15 cellular contexts compared by ENCODE assay signal in the genomic region with DNA sequence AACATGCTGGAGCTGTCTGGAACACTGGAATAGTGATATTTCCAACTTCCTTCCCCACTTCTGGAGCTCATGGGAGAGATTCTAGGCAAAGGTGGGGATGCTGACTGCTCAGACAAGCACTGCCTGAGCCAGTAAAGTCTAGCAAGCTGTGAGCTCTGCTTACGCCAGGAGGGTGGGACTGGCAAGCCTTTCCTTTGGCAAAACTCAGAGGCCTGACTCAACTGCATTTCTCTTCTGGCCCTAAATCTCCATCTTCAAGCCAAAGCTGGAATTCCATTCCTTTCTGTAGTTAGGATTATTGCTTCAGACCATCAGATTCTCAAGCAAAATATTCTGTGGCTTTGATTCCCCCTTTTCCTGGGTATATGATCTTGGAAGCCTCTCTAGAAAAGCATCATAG. TPM values are rescaled to one million over a fixed set of nuclear protein-coding genes. Genes with fewer than 3 reads are reported as not detected.
DNase-seq lines count a peak whose midpoint lies in the region; ATAC-seq and TF ChIP-seq lines count a peak whose summit lies in the region.
"Had no signal": no experiment of that assay in that cellular context is flagged by ENCODE, and none has a peak within 500 bp of the region (broad histone marks: within the 10 kb centered on the region; RNA-seq: fewer than 3 reads in every experiment).

No MANE protein-coding gene starts in this region.

- H3K27ac ChIP-seq in gastrocnemius medialis, result peak overlapping the region in 2 of 4 donors; percentile 9 to 30

- H3K9me3 ChIP-seq in gastrocnemius medialis, result no peaks in the 10 kb centered on the region

- no peak for TF ChIP-seq CTCF in cardiac fibroblast (IDR thresholded peaks at IDR 0.05; ENCODE audit: low read depth, low read length)
- TF ChIP-seq CTCF in gastrocnemius medialis (IDR thresholded peaks at IDR 0.05 in 4 of 5, conservative IDR thresholded peaks at IDR 0.05 in 1 of 5), result no peak

- H3K4me3 ChIP-seq in cardiac fibroblast (replicated peaks in 1 of 2; ENCODE audit: low read depth in 2 of 2, low read length in 2 of 2), result no peak overlapping the region
- no peak overlapping the region for H3K4me3 ChIP-seq in gastrocnemius medialis

- intact Hi-C loops in left ventricle myocardium superior (cut with micrococcal nuclease), result no loop called here
- intact Hi-C loops in gastrocnemius medialis (cut with DNase I; ENCODE audit: low total_unique reads), result no loop called here

- in situ Hi-C loops in gastrocnemius medialis (cut with MboI; ENCODE audit: low sequenced_read_pairs in 4 of 4), result no loop called here

- no peaks in the 10 kb centered on the region for H3K27me3 ChIP-seq in gastrocnemius medialis

- no peak for TF ChIP-seq POLR2A in gastrocnemius medialis (IDR thresholded peaks at IDR 0.05)

- peak; percentile 45 for DNase-seq in Ammon's horn (ENCODE audit: low spot score)
- peak; percentile 35 to 76 for DNase-seq in cardiac fibroblast (ENCODE audit: low read depth in 2 of 2)
- DNase-seq in left ventricle myocardium superior, result no peak
- DNase-seq in gastrocnemius medialis, result peak; percentile 32 to 61
- no peak for DNase-seq in SHP77 (lab: John Stamatoyannopoulos, UW)
- DNase-seq: activated CD8-positive, alpha-beta T cell treated with anti-CD3 and anti-CD28 coated beads, Interleukin-2, amount 10 ng/mL, durations not matched to agents 7 days and 5 days; NCI-H1930; NCI-H510A treated with DMSO at 0.1 percent for 48 hours had no signal

- peak; percentile 92 for ATAC-seq in left ventricle myocardium superior
- ATAC-seq in gastrocnemius medialis, result peak; percentile 43 to 45
- ATAC-seq in HG02588 (IDR thresholded peaks at IDR 0.05; ENCODE audit: unreplicated experiment), result no peak
- no peak for ATAC-seq in GM21423 (IDR thresholded peaks at IDR 0.05; ENCODE audit: unreplicated experiment)
- no peak for ATAC-seq in GM18498 (IDR thresholded peaks at IDR 0.05; ENCODE audit: unreplicated experiment)
- ATAC-seq: activated CD8-positive, alpha-beta T cell treated with anti-CD3 and anti-CD28 coated beads, Interleukin-2, amount 10 ng/mL, durations not matched to agents 7 days and 5 days; activated T-helper 17 cell treated with anti-CD3 and anti-CD28 coated beads, Interleukin-2, amount 50 U/mL, for 72 hours; SK-N-SH treated with all-trans-retinoic acid at 6 μM for 48 hours had no signal

- H3K4me1 ChIP-seq in gastrocnemius medialis, result peaks cover 18 to 36% of the 10 kb centered on the region in 2 donors

- H3K36me3 ChIP-seq in gastrocnemius medialis, result no peaks in the 10 kb centered on the region

RNA-seq across cellular contexts. Expression of gene EPB42, which starts 20.3 kb away (rescaled TPM):
- 0.15 TPM for total RNA-seq in left ventricle myocardium superior
- not detected for total RNA-seq in gastrocnemius medialis
- total RNA-seq: activated CD8-positive, alpha-beta T cell treated with anti-CD3 and anti-CD28 coated beads, Interleukin-2, amount 10 ng/mL, durations not matched to agents 7 days and 5 days; activated T-helper 17 cell treated with anti-CD3 and anti-CD28 coated beads, Interleukin-2, amount 50 U/mL, for 72 hours; MCF 10A; OCI-LY7 had no signal

RNA-seq across cellular contexts. Expression of gene TGM5, which starts 25.6 kb away (rescaled TPM):
- total RNA-seq in left ventricle myocardium superior (not detected), gastrocnemius medialis (1 to 10 TPM in 1 of 4 donors, not detected in 3; 1.4 TPM)
- total RNA-seq: OCI-LY7 had no signal

RNA-seq across cellular contexts. Expression of gene CCNDBP1, which starts 55.9 kb away (rescaled TPM):
- 56.6 TPM for total RNA-seq in left ventricle myocardium superior
- total RNA-seq in gastrocnemius medialis, result 100 to 1,000 TPM in 1 of 4 donors, 10 to 100 TPM in 3; 32.4 to 108 (median 92.6) TPM

Comparison
In these comparisons a context has a peak if more than half of its experiments do, and no peak if none do; other contexts are left out.
1. DNase-seq: peak in Ammon's horn (single experiment), cardiac fibroblast (2 of 2) and gastrocnemius medialis (2 of 2); none in left ventricle myocardium superior (single experiment) and SHP77 (0 of 2).
2. ATAC-seq: peak in left ventricle myocardium superior (single experiment) and gastrocnemius medialis (2 of 2); none in HG02588 (single experiment), GM21423 (single experiment) and GM18498 (single experiment).